Comparison of ENCODE assay signal across 12 cellular contexts in the genomic region with DNA sequence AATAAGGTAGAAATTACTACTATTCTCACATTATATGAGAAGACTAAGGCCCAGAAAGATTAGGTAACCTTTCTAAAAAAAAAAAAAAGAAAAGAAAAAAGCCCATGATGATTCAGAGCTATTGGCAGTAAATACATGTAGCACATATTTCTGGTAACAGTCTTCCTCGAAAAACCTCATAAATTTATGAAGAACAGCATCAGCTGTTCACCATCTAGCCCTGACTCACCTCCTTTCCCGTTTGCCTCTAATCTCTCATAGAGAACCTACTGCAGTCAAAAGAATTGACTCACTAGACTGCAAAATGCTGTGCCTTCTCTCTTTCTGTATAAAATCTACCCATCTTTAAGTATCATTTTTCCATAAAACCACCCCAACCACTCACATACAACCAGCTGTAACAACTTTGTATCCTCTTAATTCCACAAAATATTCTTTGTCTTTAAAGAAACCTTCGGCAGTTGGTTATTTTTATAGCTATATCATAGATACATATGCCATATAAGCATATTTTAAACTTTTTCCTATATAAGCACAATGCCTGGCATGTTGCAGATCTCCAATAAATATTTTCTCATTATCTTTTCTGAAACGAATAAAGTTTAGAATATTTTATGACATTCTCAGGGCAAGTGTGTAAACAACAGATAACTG.
DNase-seq lines count a peak whose midpoint lies in the region; ATAC-seq and TF ChIP-seq lines count a peak whose summit lies in the region.
"Had no signal": no experiment of that assay in that cellular context is flagged by ENCODE, and none has a peak within 500 bp of the region (broad histone marks: within the 10 kb centered on the region; RNA-seq: fewer than 3 reads in every experiment).

No MANE protein-coding gene starts in this region.

- H3K4me3 ChIP-seq in BJ (ENCODE audit: low read depth, low read length) (no peak overlapping the region), cardiac fibroblast (replicated peaks in 1 of 2; ENCODE audit: low read depth in 2 of 2, low read length in 2 of 2) (no peak overlapping the region)
- H3K4me3 ChIP-seq: heart right ventricle had no signal

- DNase-seq in BJ (ENCODE audit: low read depth), result peak; percentile 96
- DNase-seq in LHCN-M2 (ENCODE audit: low read depth), result peak; percentile 98
- peak; percentile 84 to 91 for DNase-seq in cardiac fibroblast (ENCODE audit: low read depth in 2 of 2)
- no peak for DNase-seq in omental fat pad (ENCODE audit: low spot score)
- DNase-seq in HuH-7 (ENCODE audit: low spot score), result no peak
- DNase-seq in NCI-H1417 treated with DMSO at 0.1 percent for 48 hours (lab: John Stamatoyannopoulos, UW), result no peak
- DNase-seq in left colon, result no peak
- DNase-seq: activated naive CD4-positive, alpha-beta T cell; heart right ventricle; stimulated activated CD8-positive, alpha-beta memory T cell treated with anti-CD3 and anti-CD28 coated beads, Interleukin-4, amount 100 ng/mL, for 48 hours; T-cell had no signal

- ATAC-seq in omental fat pad (ENCODE audit: low FRiP score), result peak; percentile 83
- ATAC-seq in left colon, result no peak
- ATAC-seq in GM18909 (IDR thresholded peaks at IDR 0.05; ENCODE audit: poor library complexity, unreplicated experiment), result no peak

- intact Hi-C loops in left colon (cut with DNase I, micrococcal nuclease), result no loop called here

- CTCF ChIA-PET in BJ (lab: Yijun Ruan, JAX), result interaction anchor here (0.9 to 1.6 kb wide), 4 partner anchors 85 to 233 kb away, joined by 3 to 4 read pairs (median 4); no protein-coding TSS in a partner anchor

- TF ChIP-seq CTCF in BJ (IDR thresholded peaks at IDR 0.05; ENCODE audit: insufficient read depth, low read depth, low read length), result no peak
- TF ChIP-seq CTCF in cardiac fibroblast (IDR thresholded peaks at IDR 0.05; ENCODE audit: low read depth, low read length), result no peak
- no peak for TF ChIP-seq CTCF in omental fat pad (IDR thresholded peaks at IDR 0.05)

- no peaks in the 10 kb centered on the region for H3K36me3 ChIP-seq in BJ (ENCODE audit: control insufficient read depth, insufficient read depth, low read length)
- H3K36me3 ChIP-seq: heart right ventricle had no signal

- POLR2A ChIA-PET in BJ (lab: Charles Lee), result interaction anchor here (0.6 kb wide), 1 partner anchor 15 kb away, joined by 4 read pairs; no protein-coding TSS in a partner anchor

- peaks cover 2% of the 10 kb centered on the region; the same call in 1 of the 2 replicates for H3K27me3 ChIP-seq in BJ (ENCODE audit: control insufficient read depth, insufficient read depth, low read length)
- H3K27me3 ChIP-seq: heart right ventricle had no signal

Comparison
In these comparisons a context has a peak if more than half of its experiments do, and no peak if none do; other contexts are left out.
1. DNase-seq: peak in BJ (single experiment), LHCN-M2 (single experiment) and cardiac fibroblast (2 of 2); none in omental fat pad (single experiment), HuH-7 (single experiment), NCI-H1417 treated with DMSO at 0.1 percent for 48 hours (single experiment) and left colon (0 of 2).